Comparison of ENCODE assay signal across 19 cellular contexts in genomic region chr10:83723080-83723479, GRCh38.
"Had no signal": no experiment of that assay in that cellular context is flagged by ENCODE, and none has a peak within 500 bp of the region (broad histone marks: within the 10 kb centered on the region; RNA-seq: fewer than 3 reads in every experiment).

No MANE protein-coding gene starts in this region.

- H3K4me3 ChIP-seq: gastrocnemius medialis, heart right ventricle, lung, neural progenitor cell, pancreas, right lobe of liver, testis, tibial nerve, upper lobe of right lung, vagina had no signal

- H3K36me3 ChIP-seq: gastrocnemius medialis, heart right ventricle, neural progenitor cell, pancreas, right lobe of liver, tibial nerve, upper lobe of right lung, vagina had no signal

- H3K27ac ChIP-seq: gastrocnemius medialis, neural progenitor cell, pancreas, right lobe of liver, tibial nerve, upper lobe of right lung, vagina had no signal

- H3K4me1 ChIP-seq: gastrocnemius medialis, neural progenitor cell, pancreas, right lobe of liver, tibial nerve, upper lobe of right lung, vagina had no signal

- H3K27me3 ChIP-seq: gastrocnemius medialis, heart right ventricle, neural progenitor cell, pancreas, right lobe of liver, testis, tibial nerve, upper lobe of right lung, vagina had no signal

- DNase-seq: cortex of kidney; effector memory CD4-positive, alpha-beta T cell; gastrocnemius medialis; hypothalamus; islet precursor cell; mesenchymal stem cell; midbrain; nucleus accumbens; pancreas; right lobe of liver; stimulated activated CD4-positive, alpha-beta T cell treated with anti-CD3 and anti-CD28 coated beads, Interleukin-1b, Interleukin-23, amount 100 ng/mL, for 48 hours; stimulated activated CD4-positive, alpha-beta T cell treated with anti-CD3 and anti-CD28 coated beads, Interleukin-4, amount 100 ng/mL, for 24 hours; testis; upper lobe of right lung had no signal

- H3K9me3 ChIP-seq: gastrocnemius medialis, pancreas, right lobe of liver, testis, upper lobe of right lung, vagina had no signal
